In genomic region chr7:101687791-101688182, GRCh38 we compare ENCODE assay signal across 13 cellular contexts. TPM values are rescaled to one million over a fixed set of nuclear protein-coding genes. Genes with fewer than 3 reads are reported as not detected.
DNase-seq lines count a peak whose midpoint lies in the region; ATAC-seq and TF ChIP-seq lines count a peak whose summit lies in the region.
"Had no signal": no experiment of that assay in that cellular context is flagged by ENCODE, and none has a peak within 500 bp of the region (broad histone marks: within the 10 kb centered on the region; RNA-seq: fewer than 3 reads in every experiment).

No MANE protein-coding gene starts in this region.

- CTCF ChIA-PET in HCT116 (lab: Charles Lee), result interaction anchor here (1.7 kb wide), 1 partner anchor 586 kb away, joined by 3 read pairs; no protein-coding TSS in a partner anchor

- H3K79me2 ChIP-seq in HCT116 (ENCODE audit: insufficient read depth, low read length) (no peaks in the 10 kb centered on the region), SU-DHL-6 (ENCODE audit: insufficient read depth, low read length) (no peaks in the 10 kb centered on the region), neural progenitor cell (ENCODE audit: low read depth) (no peaks in the 10 kb centered on the region)

- RAD21 ChIA-PET in HCT116 (lab: Charles Lee; ENCODE audit: low non-redundant PET in 1 of 2, low total read pairs in 2 of 2, uncharacterized antibody in 2 of 2, unreplicated experiment in 2 of 2), result no interaction called here

- peaks cover 3% of the 10 kb centered on the region for H3K9me3 Mint-ChIP-seq in neural progenitor cell
- no peaks in the 10 kb centered on the region for H3K9me3 Mint-ChIP-seq in endothelial cell (ENCODE audit: unreplicated experiment)
- H3K9me3 Mint-ChIP-seq: IgD-negative memory B cell had no signal

- H3K4me3 Mint-ChIP-seq in neural progenitor cell (no peak overlapping the region), endothelial cell (ENCODE audit: unreplicated experiment) (no peak overlapping the region)
- H3K4me3 Mint-ChIP-seq: activated CD8-positive, alpha-beta memory T cell treated with anti-CD3 and anti-CD28 coated beads, Interleukin-2, amount 10 ng/mL, durations not matched to agents 7 days and 5 days had no signal

- H3K27ac Mint-ChIP-seq in neural progenitor cell, result no peak overlapping the region
- no peak overlapping the region for H3K27ac Mint-ChIP-seq in endothelial cell (ENCODE audit: unreplicated experiment)
- H3K27ac Mint-ChIP-seq: activated CD8-positive, alpha-beta memory T cell treated with anti-CD3 and anti-CD28 coated beads, Interleukin-2, amount 10 ng/mL, durations not matched to agents 7 days and 5 days; IgD-negative memory B cell had no signal

- intact Hi-C loops in HCT116 (cut with micrococcal nuclease), result loop anchor here (1.0 to 5.0 kb wide), 4 partner anchors 127 to 585 kb away; no protein-coding TSS in a partner anchor

- TF ChIP-seq CTCF in BE2C (IDR thresholded peaks at IDR 0.05; ENCODE audit: low read depth, low read length), result no peak
- no peak for TF ChIP-seq CTCF in HCT116 (IDR thresholded peaks at IDR 0.05 in 2 of 3, conservative IDR thresholded peaks at IDR 0.05 in 1 of 3; ENCODE audit: borderline replicate concordance in 1 of 3, insufficient read depth in 1 of 3, low read depth in 2 of 3, low read length in 2 of 3)
- TF ChIP-seq CTCF in SU-DHL-6 (IDR thresholded peaks at IDR 0.05; ENCODE audit: insufficient read depth, low read length, poor library complexity, severe bottlenecking), result no peak
- no peak for TF ChIP-seq CTCF in neural progenitor cell (IDR thresholded peaks at IDR 0.05)
- no peak for TF ChIP-seq CTCF in endothelial cell (IDR thresholded peaks at IDR 0.05; ENCODE audit: unreplicated experiment)

- ATAC-seq in HCT116 (no peak), HG03565 (IDR thresholded peaks at IDR 0.05; ENCODE audit: unreplicated experiment) (no peak)

- H3K4me1 ChIP-seq in BE2C, result no peaks in the 10 kb centered on the region
- H3K4me1 ChIP-seq in HCT116 (ENCODE audit: control insufficient read depth in 1 of 2, insufficient read depth in 2 of 2, low read length in 2 of 2), result peaks cover 5 to 13% of the 10 kb centered on the region in 2 experiments; a peak in 3 of 4 replicates
- H3K4me1 ChIP-seq in neural progenitor cell, result peaks cover 8% of the 10 kb centered on the region
- H3K4me1 ChIP-seq: prostate gland had no signal

- H3K4me3 ChIP-seq in BE2C (ENCODE audit: low read depth, low read length), result peak overlapping the region; percentile 43
- peak overlapping the region in 1 of 2 experiments; percentile 42; a peak in 1 of 4 replicates for H3K4me3 ChIP-seq in HCT116 (replicated peaks in 1 of 2; ENCODE audit: low read depth in 1 of 2, low read length in 2 of 2)
- no peak overlapping the region for H3K4me3 ChIP-seq in SU-DHL-6 (ENCODE audit: insufficient read depth, low read length, poor library complexity, severe bottlenecking)
- no peak overlapping the region for H3K4me3 ChIP-seq in neural progenitor cell
- H3K4me3 ChIP-seq: prostate gland had no signal

- H3F3A ChIP-seq in SU-DHL-6 (ENCODE audit: insufficient read depth) (no peaks in the 10 kb centered on the region), neural progenitor cell (ENCODE audit: low read depth) (peaks cover 13% of the 10 kb centered on the region)

- no peaks in the 10 kb centered on the region for H3K36me3 ChIP-seq in BE2C
- no peaks in the 10 kb centered on the region for H3K36me3 ChIP-seq in HCT116 (ENCODE audit: control insufficient read depth in 1 of 2, insufficient read depth in 2 of 2, low read length in 2 of 2)
- no peaks in the 10 kb centered on the region for H3K36me3 ChIP-seq in SU-DHL-6 (ENCODE audit: low read length)
- no peaks in the 10 kb centered on the region for H3K36me3 ChIP-seq in neural progenitor cell
- H3K36me3 ChIP-seq: esophagus squamous epithelium, prostate gland had no signal

- H3K9me2 ChIP-seq in HCT116 (ENCODE audit: insufficient read depth), result no peaks in the 10 kb centered on the region
- no peaks in the 10 kb centered on the region for H3K9me2 ChIP-seq in SU-DHL-6 (replicated peaks; ENCODE audit: insufficient read depth, low read length)

- no peak for TF ChIP-seq RAD21 in HCT116 (IDR thresholded peaks at IDR 0.05; ENCODE audit: low read depth)

- H3K4me2 ChIP-seq in HCT116 (ENCODE audit: low read length), result peak overlapping the region; percentile 73
- H3K4me2 ChIP-seq in SU-DHL-6 (ENCODE audit: low read depth, low read length, poor library complexity, severe bottlenecking), result peak overlapping the region; percentile 47
- H3K4me2 ChIP-seq in neural progenitor cell, result peak overlapping the region; percentile 74

- no peak for TF ChIP-seq POLR2A in HCT116 (IDR thresholded peaks at IDR 0.05; ENCODE audit: borderline replicate concordance, extremely low read depth, insufficient read depth, insufficient read length)

- H3K9me3 ChIP-seq in BE2C (no peaks in the 10 kb centered on the region), HCT116 (ENCODE audit: control insufficient read depth in 1 of 2, insufficient read depth in 1 of 2, low read depth in 1 of 2, low read length in 2 of 2) (no peaks in the 10 kb centered on the region), SU-DHL-6 (ENCODE audit: insufficient read depth, low read length) (no peaks in the 10 kb centered on the region), neural progenitor cell (ENCODE audit: low read depth) (no peaks in the 10 kb centered on the region)
- H3K9me3 ChIP-seq: esophagus squamous epithelium, prostate gland had no signal

- POLR2A ChIA-PET in HCT116 (lab: Charles Lee), result no interaction called here

- no TSS peak for BruUV-seq in HCT116 (replicated peaks; lab: Mats Ljungman, UMichigan)

- H3K36me3 Mint-ChIP-seq in neural progenitor cell (no peaks in the 10 kb centered on the region), endothelial cell (ENCODE audit: low read depth, unreplicated experiment) (no peaks in the 10 kb centered on the region)
- H3K36me3 Mint-ChIP-seq: activated CD8-positive, alpha-beta memory T cell treated with anti-CD3 and anti-CD28 coated beads, Interleukin-2, amount 10 ng/mL, durations not matched to agents 7 days and 5 days; IgD-negative memory B cell had no signal

- H3K27me3 Mint-ChIP-seq in neural progenitor cell (ENCODE audit: insufficient read depth, low read depth), result peaks cover 18% of the 10 kb centered on the region
- peaks cover 1% of the 10 kb centered on the region for H3K27me3 Mint-ChIP-seq in endothelial cell (ENCODE audit: unreplicated experiment)
- H3K27me3 Mint-ChIP-seq: activated CD8-positive, alpha-beta memory T cell treated with anti-CD3 and anti-CD28 coated beads, Interleukin-2, amount 10 ng/mL, durations not matched to agents 7 days and 5 days had no signal

- H3K4me1 Mint-ChIP-seq in neural progenitor cell (peaks cover 17% of the 10 kb centered on the region), endothelial cell (ENCODE audit: unreplicated experiment) (peaks cover 5% of the 10 kb centered on the region)

- H2AFZ ChIP-seq in HCT116 (ENCODE audit: low read depth, low read length, poor library complexity, severe bottlenecking) (no peak overlapping the region), SU-DHL-6 (ENCODE audit: low read depth, low read length, severe bottlenecking) (peak overlapping the region; percentile 78), neural progenitor cell (replicated peaks) (no peak overlapping the region)

- no peaks in the 10 kb centered on the region for H3K27me3 ChIP-seq in BE2C
- no peaks in the 10 kb centered on the region for H3K27me3 ChIP-seq in HCT116 (ENCODE audit: insufficient read depth, low read length)
- no peaks in the 10 kb centered on the region for H3K27me3 ChIP-seq in SU-DHL-6 (ENCODE audit: low read length)
- peaks cover 9% of the 10 kb centered on the region for H3K27me3 ChIP-seq in neural progenitor cell

- H3K9ac ChIP-seq in HCT116 (ENCODE audit: low read length) (peak overlapping the region; percentile 52), SU-DHL-6 (ENCODE audit: low read length) (peak overlapping the region; percentile 48), neural progenitor cell (no peak overlapping the region)

- DNase-seq in BE2C (no peak), HCT116 (ENCODE audit: low read depth, low spot score) (no peak), neural progenitor cell (ENCODE audit: low spot score) (no peak), endothelial cell (ENCODE audit: low spot score) (no peak), NCI-H2081 treated with DMSO at 0.1 percent for 48 hours (lab: John Stamatoyannopoulos, UW) (no peak)
- DNase-seq in activated CD4-positive, alpha-beta T cell treated with anti-CD3 and anti-CD28 coated beads, Interleukin-2, amount 50 U/mL, for 4 hours, result no peak
- DNase-seq: esophagus squamous epithelium had no signal

- H3K27ac ChIP-seq in HCT116 (ENCODE audit: low read depth, low read length) (no peak overlapping the region; the same call in 1 of the 2 replicates), SU-DHL-6 (ENCODE audit: low read depth, low read length) (no peak overlapping the region), neural progenitor cell (no peak overlapping the region)
- H3K27ac ChIP-seq: prostate gland had no signal

- H4K20me1 ChIP-seq in HCT116 (ENCODE audit: insufficient read depth), result no peaks in the 10 kb centered on the region
- no peaks in the 10 kb centered on the region for H4K20me1 ChIP-seq in SU-DHL-6 (ENCODE audit: low read depth, low read length)
- no peaks in the 10 kb centered on the region for H4K20me1 ChIP-seq in neural progenitor cell (ENCODE audit: low read depth)

TF ChIP-seq in HCT116, 20 proteins besides CTCF, POLR2A, EP300 and RAD21 (continues in another document):
- no peak for TF ChIP-seq EGR1 (IDR thresholded peaks at IDR 0.05; ENCODE audit: low read depth)
- no peak for TF ChIP-seq FOSL1 (IDR thresholded peaks at IDR 0.05; ENCODE audit: low read depth)

RNA-seq across cellular contexts. Expression of gene MYL10, which starts 58.7 kb away (rescaled TPM):
- not detected for polyA plus RNA-seq in BE2C (2012; ENCODE audit: insufficient read depth, insufficient read length, low read depth)
- total RNA-seq in HCT116 (2021; ENCODE audit: unreplicated experiment), result not detected
- not detected in 2 replicates for polyA plus RNA-seq in HCT116 (2012)
- total RNA-seq in neural progenitor cell (ENCODE audit: low replicate concordance), result not detected in 2 replicates
- not detected for total RNA-seq in endothelial cell (ENCODE audit: unreplicated experiment)
- total RNA-seq: activated CD8-positive, alpha-beta memory T cell treated with anti-CD3 and anti-CD28 coated beads, Interleukin-2, amount 10 ng/mL, durations not matched to agents 7 days and 5 days; dermis blood vessel endothelial cell; esophagus squamous epithelium; prostate gland had no signal
- polyA plus RNA-seq: IgD-negative memory B cell had no signal
